31 cellular contexts compared by ENCODE assay signal in genomic region chr1:83129107-83129506, GRCh38.
"Had no signal": no experiment of that assay in that cellular context is flagged by ENCODE, and none has a peak within 500 bp of the region (broad histone marks: within the 10 kb centered on the region; RNA-seq: fewer than 3 reads in every experiment).

No MANE protein-coding gene starts in this region.

- DNase-seq: Kasumi-1, MG63, NCI-H1048, NCI-H1092 treated with DMSO at 0.1 percent for 48 hours, NCI-H1105 treated with DMSO at 0.1 percent for 48 hours, NCI-H1417, NCI-H1436, NCI-H1694 treated with DMSO at 0.1 percent for 48 hours, NCI-H187 treated with DMSO at 0.1 percent for 48 hours, NCI-H2029, NCI-H2081 treated with DMSO at 0.1 percent for 48 hours, NCI-H2107, NCI-H2171, NCI-H226, NCI-H446 treated with DMSO at 0.1 percent for 48 hours, NCI-H510A, NCI-H524, NCI-H526, NCI-H69, NCI-H748 treated with DMSO at 0.1 percent for 48 hours, NCI-H82, OCI-M1, PC-3, Peyer's patch, Right ventricle myocardium superior, RPMI8226, SHP77 treated with DMSO at 0.1 percent for 48 hours, SK-N-SH, SW 1271, T-helper 1 cell had no signal

- H3K9me3 ChIP-seq: MG63, Peyer's patch, SJSA1, SK-N-SH had no signal

- ATAC-seq: PC-3 had no signal

- H3K36me3 ChIP-seq: MG63, Peyer's patch, SJSA1 had no signal

- H3K27me3 ChIP-seq: MG63, Peyer's patch, SJSA1 had no signal

- H3K27ac ChIP-seq: Peyer's patch, SJSA1 had no signal

- H3K9ac ChIP-seq: SK-N-SH had no signal

- H3K4me2 ChIP-seq: SK-N-SH had no signal

- H3K4me3 ChIP-seq: MG63, Peyer's patch, SJSA1 had no signal

- H3K4me1 ChIP-seq: Peyer's patch, SJSA1 had no signal
